Comparison of ENCODE assay signal across 14 cellular contexts in genomic region chr19:12289790-12290065, GRCh38. TPM values are rescaled to one million over a fixed set of nuclear protein-coding genes. Genes with fewer than 3 reads are reported as not detected.
DNase-seq lines count a peak whose midpoint lies in the region; ATAC-seq and TF ChIP-seq lines count a peak whose summit lies in the region.
"Had no signal": no experiment of that assay in that cellular context is flagged by ENCODE, and none has a peak within 500 bp of the region (broad histone marks: within the 10 kb centered on the region; RNA-seq: fewer than 3 reads in every experiment).

No MANE protein-coding gene starts in this region.

- no peaks in the 10 kb centered on the region for H3K27me3 ChIP-seq in upper lobe of right lung

- peaks cover 16% of the 10 kb centered on the region for H3K36me3 Mint-ChIP-seq in activated naive CD4-positive, alpha-beta T cell treated with anti-CD3 and anti-CD28 coated beads for 36 hours (ENCODE audit: low read depth)
- peaks cover 12 to 34% of the 10 kb centered on the region in 2 donors for H3K36me3 Mint-ChIP-seq in activated naive CD4-positive, alpha-beta T cell treated with anti-CD3 and anti-CD28 coated beads, Interleukin-2, amount 50 U/mL, for 72 hours
- peaks cover 15% of the 10 kb centered on the region for H3K36me3 Mint-ChIP-seq in memory B cell

- no peak overlapping the region for H3K4me3 ChIP-seq in upper lobe of right lung

- peaks cover 48% of the 10 kb centered on the region for H3K4me1 Mint-ChIP-seq in activated naive CD4-positive, alpha-beta T cell treated with anti-CD3 and anti-CD28 coated beads for 36 hours (ENCODE audit: low read depth)
- peaks cover 24% of the 10 kb centered on the region for H3K4me1 Mint-ChIP-seq in memory B cell

- H3K27me3 Mint-ChIP-seq in activated naive CD4-positive, alpha-beta T cell treated with anti-CD3 and anti-CD28 coated beads for 36 hours (ENCODE audit: low read depth) = no peaks in the 10 kb centered on the region
- no peaks in the 10 kb centered on the region for H3K27me3 Mint-ChIP-seq in memory B cell

- H3K4me3 Mint-ChIP-seq in activated naive CD4-positive, alpha-beta T cell treated with anti-CD3 and anti-CD28 coated beads for 36 hours = peak overlapping the region; percentile 67
- no peak overlapping the region for H3K4me3 Mint-ChIP-seq in memory B cell

- no peaks in the 10 kb centered on the region for H3K9me3 Mint-ChIP-seq in activated naive CD4-positive, alpha-beta T cell treated with anti-CD3 and anti-CD28 coated beads for 36 hours
- no peaks in the 10 kb centered on the region for H3K9me3 Mint-ChIP-seq in activated naive CD4-positive, alpha-beta T cell treated with anti-CD3 and anti-CD28 coated beads, Interleukin-2, amount 50 U/mL, for 72 hours
- no peaks in the 10 kb centered on the region for H3K9me3 Mint-ChIP-seq in memory B cell

- CTCF ChIA-PET in activated naive CD4-positive, alpha-beta T cell treated with anti-CD3 and anti-CD28 coated beads for 36 hours (lab: Charles Lee) = interaction anchor here (2.0 kb wide), 1 partner anchor 42 kb away, joined by 6 read pairs; no protein-coding TSS in a partner anchor

- no peak for DNase-seq in activated naive CD4-positive, alpha-beta T cell treated with anti-CD3 and anti-CD28 coated beads for 36 hours
- no peak for DNase-seq in activated naive CD4-positive, alpha-beta T cell (lab: John Stamatoyannopoulos, UW)
- DNase-seq in activated naive CD4-positive, alpha-beta T cell treated with anti-CD3 and anti-CD28 coated beads, Interleukin-2, amount 50 U/mL, for 72 hours (ENCODE audit: low spot score in 2 of 2) = no peak
- DNase-seq in memory B cell (ENCODE audit: low spot score in 2 of 2) (no peak), upper lobe of right lung (no peak), inferior parietal cortex (ENCODE audit: extremely low spot score) (no peak), ACHN (no peak)
- DNase-seq: cortex of kidney, DND-41, NCI-H2081, occipital lobe, small intestine, substantia nigra had no signal

- TF ChIP-seq CTCF in upper lobe of right lung (IDR thresholded peaks at IDR 0.05) = no peak

- no peak for ATAC-seq in activated naive CD4-positive, alpha-beta T cell treated with anti-CD3 and anti-CD28 coated beads, Interleukin-2, amount 50 U/mL, for 72 hours
- ATAC-seq in memory B cell (ENCODE audit: low read depth) (no peak), upper lobe of right lung (no peak), GM18870 (IDR thresholded peaks at IDR 0.05; ENCODE audit: unreplicated experiment) (no peak)

- H3K27ac Mint-ChIP-seq in activated naive CD4-positive, alpha-beta T cell treated with anti-CD3 and anti-CD28 coated beads for 36 hours = peak overlapping the region; percentile 96
- H3K27ac Mint-ChIP-seq in activated naive CD4-positive, alpha-beta T cell treated with anti-CD3 and anti-CD28 coated beads, Interleukin-2, amount 50 U/mL, for 72 hours = peak overlapping the region; percentile 87 to 88
- peak overlapping the region; percentile 20 for H3K27ac Mint-ChIP-seq in memory B cell

- H3K36me3 ChIP-seq in upper lobe of right lung = no peaks in the 10 kb centered on the region

- H3K9me3 ChIP-seq in upper lobe of right lung = no peaks in the 10 kb centered on the region

- H3K4me1 ChIP-seq in upper lobe of right lung = peaks cover 16% of the 10 kb centered on the region

- intact Hi-C loops in activated naive CD4-positive, alpha-beta T cell treated with anti-CD3 and anti-CD28 coated beads for 36 hours (cut with micrococcal nuclease) = loop anchor here (1.0 to 10.0 kb wide), 3 partner anchors 44 to 375 kb away; partner anchors contain the start of genes MAN2B1, WDR83, ZNF442 and ZNF563
- intact Hi-C loops in upper lobe of right lung (cut with DNase I) = no loop called here

- peak overlapping the region; percentile 33 for H3K27ac ChIP-seq in upper lobe of right lung

- in situ Hi-C loops in ACHN (cut with HindIII; ENCODE audit: low pct_ligation_motif_present, low pct_unique_long_range_greater_than_20kb, low sequenced_read_pairs) = no loop called here

RNA-seq across cellular contexts. Expression of gene ZNF44, which starts 5.0 kb away (rescaled TPM):
- total RNA-seq in activated naive CD4-positive, alpha-beta T cell treated with anti-CD3 and anti-CD28 coated beads for 36 hours = 1 to 10 TPM; 5.9 to 6.3 TPM
- 10 to 100 TPM in 1 of 2 donors, 1 to 10 TPM in 1; 6.6 to 15.5 TPM for total RNA-seq in activated naive CD4-positive, alpha-beta T cell treated with anti-CD3 and anti-CD28 coated beads, Interleukin-2, amount 50 U/mL, for 72 hours
- 12.6 TPM for total RNA-seq in upper lobe of right lung

RNA-seq across cellular contexts. Expression of gene ZNF563, which starts 43.7 kb away (rescaled TPM):
- total RNA-seq in activated naive CD4-positive, alpha-beta T cell treated with anti-CD3 and anti-CD28 coated beads for 36 hours = 1 to 10 TPM; 3.0 to 4.1 TPM
- 10 to 100 TPM in 1 of 2 donors, 1 to 10 TPM in 1; 4.8 to 10.8 TPM for total RNA-seq in activated naive CD4-positive, alpha-beta T cell treated with anti-CD3 and anti-CD28 coated beads, Interleukin-2, amount 50 U/mL, for 72 hours
- 4.2 TPM for total RNA-seq in upper lobe of right lung

Comparison
In these comparisons a context has a peak if more than half of its experiments do, and no peak if none do; other contexts are left out.
1. H3K27ac Mint-ChIP-seq: peak in every context shown above with its lines; median percentile 96 in activated naive CD4-positive, alpha-beta T cell treated with anti-CD3 and anti-CD28 coated beads for 36 hours; 88 in activated naive CD4-positive, alpha-beta T cell treated with anti-CD3 and anti-CD28 coated beads, Interleukin-2, amount 50 U/mL, for 72 hours; 20 in memory B cell.